1 cellular context compared by ENCODE assay signal in genomic region chr17:72613411-72614292, GRCh38.
TF ChIP-seq lines count a peak whose summit lies in the region.

No MANE protein-coding gene starts in this region.

TF ChIP-seq in GM23338, 12 proteins besides CTCF, POLR2A, EP300 and RAD21 (continued from another document):
- TF ChIP-seq JUNB (IDR thresholded peaks at IDR 0.05; ENCODE audit: unreplicated experiment), result no peak
- TF ChIP-seq, protein P1, sequence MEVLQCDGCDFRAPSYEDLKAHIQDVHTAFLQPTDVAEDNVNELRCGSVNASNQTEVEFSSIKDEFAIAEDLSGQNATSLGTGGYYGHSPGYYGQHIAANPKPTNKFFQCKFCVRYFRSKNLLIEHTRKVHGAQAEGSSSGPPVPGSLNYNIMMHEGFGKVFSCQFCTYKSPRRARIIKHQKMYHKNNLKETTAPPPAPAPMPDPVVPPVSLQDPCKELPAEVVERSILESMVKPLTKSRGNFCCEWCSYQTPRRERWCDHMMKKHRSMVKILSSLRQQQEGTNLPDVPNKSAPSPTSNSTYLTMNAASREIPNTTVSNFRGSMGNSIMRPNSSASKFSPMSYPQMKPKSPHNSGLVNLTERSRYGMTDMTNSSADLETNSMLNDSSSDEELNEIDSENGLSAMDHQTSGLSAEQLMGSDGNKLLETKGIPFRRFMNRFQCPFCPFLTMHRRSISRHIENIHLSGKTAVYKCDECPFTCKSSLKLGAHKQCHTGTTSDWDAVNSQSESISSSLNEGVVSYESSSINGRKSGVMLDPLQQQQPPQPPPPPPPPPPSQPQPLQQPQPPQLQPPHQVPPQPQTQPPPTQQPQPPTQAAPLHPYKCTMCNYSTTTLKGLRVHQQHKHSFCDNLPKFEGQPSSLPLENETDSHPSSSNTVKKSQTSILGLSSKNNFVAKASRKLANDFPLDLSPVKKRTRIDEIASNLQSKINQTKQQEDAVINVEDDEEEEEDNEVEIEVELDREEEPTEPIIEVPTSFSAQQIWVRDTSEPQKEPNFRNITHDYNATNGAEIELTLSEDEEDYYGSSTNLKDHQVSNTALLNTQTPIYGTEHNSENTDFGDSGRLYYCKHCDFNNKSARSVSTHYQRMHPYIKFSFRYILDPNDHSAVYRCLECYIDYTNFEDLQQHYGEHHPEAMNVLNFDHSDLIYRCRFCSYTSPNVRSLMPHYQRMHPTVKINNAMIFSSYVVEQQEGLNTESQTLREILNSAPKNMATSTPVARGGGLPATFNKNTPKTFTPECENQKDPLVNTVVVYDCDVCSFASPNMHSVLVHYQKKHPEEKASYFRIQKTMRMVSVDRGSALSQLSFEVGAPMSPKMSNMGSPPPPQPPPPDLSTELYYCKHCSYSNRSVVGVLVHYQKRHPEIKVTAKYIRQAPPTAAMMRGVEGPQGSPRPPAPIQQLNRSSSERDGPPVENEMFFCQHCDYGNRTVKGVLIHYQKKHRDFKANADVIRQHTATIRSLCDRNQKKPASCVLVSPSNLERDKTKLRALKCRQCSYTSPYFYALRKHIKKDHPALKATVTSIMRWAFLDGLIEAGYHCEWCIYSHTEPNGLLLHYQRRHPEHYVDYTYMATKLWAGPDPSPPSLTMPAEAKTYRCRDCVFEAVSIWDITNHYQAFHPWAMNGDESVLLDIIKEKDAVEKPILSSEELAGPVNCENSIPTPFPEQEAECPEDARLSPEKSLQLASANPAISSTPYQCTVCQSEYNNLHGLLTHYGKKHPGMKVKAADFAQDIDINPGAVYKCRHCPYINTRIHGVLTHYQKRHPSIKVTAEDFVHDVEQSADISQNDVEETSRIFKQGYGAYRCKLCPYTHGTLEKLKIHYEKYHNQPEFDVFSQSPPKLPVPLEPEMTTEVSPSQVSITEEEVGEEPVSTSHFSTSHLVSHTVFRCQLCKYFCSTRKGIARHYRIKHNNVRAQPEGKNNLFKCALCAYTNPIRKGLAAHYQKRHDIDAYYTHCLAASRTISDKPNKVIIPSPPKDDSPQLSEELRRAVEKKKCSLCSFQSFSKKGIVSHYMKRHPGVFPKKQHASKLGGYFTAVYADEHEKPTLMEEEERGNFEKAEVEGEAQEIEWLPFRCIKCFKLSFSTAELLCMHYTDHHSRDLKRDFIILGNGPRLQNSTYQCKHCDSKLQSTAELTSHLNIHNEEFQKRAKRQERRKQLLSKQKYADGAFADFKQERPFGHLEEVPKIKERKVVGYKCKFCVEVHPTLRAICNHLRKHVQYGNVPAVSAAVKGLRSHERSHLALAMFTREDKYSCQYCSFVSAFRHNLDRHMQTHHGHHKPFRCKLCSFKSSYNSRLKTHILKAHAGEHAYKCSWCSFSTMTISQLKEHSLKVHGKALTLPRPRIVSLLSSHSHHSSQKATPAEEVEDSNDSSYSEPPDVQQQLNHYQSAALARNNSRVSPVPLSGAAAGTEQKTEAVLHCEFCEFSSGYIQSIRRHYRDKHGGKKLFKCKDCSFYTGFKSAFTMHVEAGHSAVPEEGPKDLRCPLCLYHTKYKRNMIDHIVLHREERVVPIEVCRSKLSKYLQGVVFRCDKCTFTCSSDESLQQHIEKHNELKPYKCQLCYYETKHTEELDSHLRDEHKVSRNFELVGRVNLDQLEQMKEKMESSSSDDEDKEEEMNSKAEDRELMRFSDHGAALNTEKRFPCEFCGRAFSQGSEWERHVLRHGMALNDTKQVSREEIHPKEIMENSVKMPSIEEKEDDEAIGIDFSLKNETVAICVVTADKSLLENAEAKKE (CRISPR knock-in tag; IDR thresholded peaks at IDR 0.05), result no peak
- no peak for TF ChIP-seq EZH2phosphoT487 (IDR thresholded peaks at IDR 0.05; ENCODE audit: unreplicated experiment)
- no peak for TF ChIP-seq ZNF114 (CRISPR knock-in tag; IDR thresholded peaks at IDR 0.05)
- TF ChIP-seq POLR2AphosphoS5 (IDR thresholded peaks at IDR 0.05; ENCODE audit: low read depth), result no peak
